Comparison of ENCODE assay signal across 21 cellular contexts in the genomic region with DNA sequence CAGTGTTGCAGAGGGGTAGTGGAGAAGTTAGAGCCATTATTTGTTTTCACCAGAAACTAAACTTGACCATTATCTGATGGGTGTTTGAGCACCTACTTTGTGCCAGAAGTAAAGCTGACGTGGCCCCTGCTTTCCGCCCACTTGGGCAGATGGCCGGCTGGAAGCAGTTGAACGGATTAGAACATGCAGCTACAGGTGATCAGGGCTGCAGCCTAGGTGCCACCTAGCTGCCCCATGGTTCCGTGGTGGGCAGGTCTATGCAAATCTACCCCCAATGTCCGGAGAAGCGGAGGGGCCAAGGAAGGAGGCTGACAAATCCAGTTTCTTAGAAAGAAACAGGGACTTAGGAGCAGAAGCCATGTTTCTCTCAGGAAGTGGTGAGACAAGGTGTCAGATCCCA.
"Had no signal": no experiment of that assay in that cellular context is flagged by ENCODE, and none has a peak within 500 bp of the region (broad histone marks: within the 10 kb centered on the region; RNA-seq: fewer than 3 reads in every experiment).

No MANE protein-coding gene starts in this region.

- H3K4me1 ChIP-seq: foreskin keratinocyte had no signal

- H3K9me3 ChIP-seq: esophagus muscularis mucosa, heart right ventricle, left lung, right lobe of liver, upper lobe of left lung had no signal

- H3K9me3 Mint-ChIP-seq: activated CD8-positive, alpha-beta T cell treated with anti-CD3 and anti-CD28 coated beads for 36 hours; activated naive CD4-positive, alpha-beta T cell treated with anti-CD3 and anti-CD28 coated beads, Interleukin-2, amount 50 U/mL, for 24 hours; activated T-helper 2 cell treated with anti-CD3 and anti-CD28 coated beads, Interferon-gamma antibody, Interleukin-2, Interleukin-4, amounts not matched to agents 10 μg/mL and 5 μg/mL and 100 μg/mL, durations not matched to agents 14 hours and 24 hours and 36 hours; natural killer cell; WTC11 had no signal

- H3K36me3 Mint-ChIP-seq: activated naive CD4-positive, alpha-beta T cell treated with anti-CD3 and anti-CD28 coated beads, Interleukin-2, amount 50 U/mL, for 24 hours; natural killer cell; WTC11 had no signal

- H3K4me3 Mint-ChIP-seq: activated CD8-positive, alpha-beta T cell treated with anti-CD3 and anti-CD28 coated beads for 36 hours; activated naive CD4-positive, alpha-beta T cell treated with anti-CD3 and anti-CD28 coated beads, Interleukin-2, amount 50 U/mL, for 24 hours; natural killer cell; WTC11 had no signal

- H3K27me3 ChIP-seq: brain microvascular endothelial cell, esophagus muscularis mucosa, foreskin keratinocyte, right lobe of liver, upper lobe of left lung had no signal

- ATAC-seq: activated CD8-positive, alpha-beta T cell treated with anti-CD3 and anti-CD28 coated beads for 36 hours; foreskin keratinocyte; heart right ventricle; left lung; natural killer cell; right lobe of liver; stimulated activated naive CD8-positive, alpha-beta T cell treated with anti-CD3 and anti-CD28 coated beads, Interleukin-15, Interleukin-2, amounts not matched to agents 100 U/mL and 50 U/mL, for 24 hours; WTC11 had no signal

- H3K4me1 Mint-ChIP-seq: activated naive CD4-positive, alpha-beta T cell treated with anti-CD3 and anti-CD28 coated beads, Interleukin-2, amount 50 U/mL, for 24 hours; natural killer cell had no signal

- H3K36me3 ChIP-seq: brain microvascular endothelial cell, left lung, right lobe of liver, upper lobe of left lung had no signal

- DNase-seq: activated CD4-positive, alpha-beta T cell treated with anti-CD3 and anti-CD28 coated beads, Interleukin-2, amount 50 U/mL, for 1 hour; activated CD8-positive, alpha-beta T cell treated with anti-CD3 and anti-CD28 coated beads for 36 hours; activated T-cell treated with anti-CD3 and anti-CD28 coated beads, Interleukin-2, amount 50 U/mL, for 48 hours; anterior cingulate cortex; brain microvascular endothelial cell; foreskin keratinocyte; heart right ventricle; kidney glomerular epithelial cell; left lung; mesendoderm; natural killer cell; stimulated activated CD4-positive, alpha-beta T cell treated with anti-CD3 and anti-CD28 coated beads, Interleukin-2, amount 100 ng/mL, for 48 hours; stimulated activated naive CD8-positive, alpha-beta T cell treated with anti-CD3 and anti-CD28 coated beads, Interleukin-15, Interleukin-2, amounts not matched to agents 100 U/mL and 50 U/mL, for 24 hours; T-helper 2 cell; upper lobe of left lung had no signal

- H3K4me3 ChIP-seq: esophagus muscularis mucosa, heart right ventricle, left lung, lung, right lobe of liver, upper lobe of left lung had no signal

- H3K27ac ChIP-seq: brain microvascular endothelial cell, foreskin keratinocyte, left lung, right lobe of liver had no signal

- H3K27me3 Mint-ChIP-seq: activated naive CD4-positive, alpha-beta T cell treated with anti-CD3 and anti-CD28 coated beads, Interleukin-2, amount 50 U/mL, for 24 hours had no signal

- H3K27ac Mint-ChIP-seq: activated CD8-positive, alpha-beta T cell treated with anti-CD3 and anti-CD28 coated beads for 36 hours; activated naive CD4-positive, alpha-beta T cell treated with anti-CD3 and anti-CD28 coated beads, Interleukin-2, amount 50 U/mL, for 24 hours; activated T-helper 2 cell treated with anti-CD3 and anti-CD28 coated beads, Interferon-gamma antibody, Interleukin-2, Interleukin-4, amounts not matched to agents 10 μg/mL and 5 μg/mL and 100 μg/mL, durations not matched to agents 14 hours and 24 hours and 36 hours; natural killer cell; WTC11 had no signal
